15 cellular contexts compared by ENCODE assay signal in the genomic region with DNA sequence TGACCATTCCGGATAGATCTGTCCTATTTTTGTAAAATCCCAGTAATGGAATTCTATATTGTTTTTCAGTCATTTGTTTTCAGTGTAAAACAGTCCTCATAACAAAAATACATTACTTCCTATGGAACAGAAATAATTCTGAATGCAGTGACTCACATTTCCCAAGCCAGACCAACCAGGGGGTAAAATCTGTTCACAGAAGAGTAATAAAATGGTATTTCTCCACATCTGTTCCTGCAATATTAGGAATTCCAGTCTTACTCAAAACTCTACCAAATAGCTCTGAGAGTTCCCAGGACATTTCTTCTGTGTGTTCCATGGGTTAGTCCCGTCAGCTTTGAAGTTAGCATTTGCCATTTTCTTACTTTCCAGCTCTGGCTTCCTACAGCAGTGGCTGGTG. TPM values are rescaled to one million over a fixed set of nuclear protein-coding genes. Genes with fewer than 3 reads are reported as not detected.
A peak's percentile ranks its signal among the peaks of the same experiment; 100 is the strongest.
DNase-seq lines count a peak whose midpoint lies in the region; ATAC-seq, FAIRE-seq and TF ChIP-seq lines count a peak whose summit lies in the region.
"Had no signal": no experiment of that assay in that cellular context is flagged by ENCODE, and none has a peak within 500 bp of the region (broad histone marks: within the 10 kb centered on the region; RNA-seq: fewer than 3 reads in every experiment).

No MANE protein-coding gene starts in this region.

- no peak overlapping the region for H2AFZ ChIP-seq in osteoblast (ENCODE audit: low read length)

- no peak for ATAC-seq in activated T-cell treated with anti-CD3 and anti-CD28 coated beads, Interleukin-2, amount 50 U/mL, for 72 hours (replicated peaks in 1 of 2)
- ATAC-seq: naive thymus-derived CD4-positive, alpha-beta T cell had no signal

- H3K4me3 ChIP-seq in HFF-Myc (replicated peaks; ENCODE audit: low read depth, low read length) (no peak overlapping the region), osteoblast (ENCODE audit: insufficient read depth, low read length) (no peak overlapping the region)

- H3K27me3 ChIP-seq in osteoblast (ENCODE audit: insufficient read depth, low read length), result no peaks in the 10 kb centered on the region

- peaks cover 66% of the 10 kb centered on the region for H3K4me1 ChIP-seq in osteoblast (ENCODE audit: insufficient read depth, low read length)

- H3K79me2 ChIP-seq in osteoblast (ENCODE audit: insufficient read depth, low read length), result peaks cover 21% of the 10 kb centered on the region

- DNase-seq in HFF-Myc (ENCODE audit: extremely low read depth, low read depth), result peak; percentile 54
- DNase-seq in dermis blood vessel endothelial cell, result peak; percentile 63
- DNase-seq in osteoblast (ENCODE audit: insufficient read length, low spot score, missing footprints), result no peak
- no peak for DNase-seq in erythroblast (lab: John Stamatoyannopoulos, UW)
- DNase-seq in DMS114 treated with DMSO at 0.1 percent for 48 hours (lab: John Stamatoyannopoulos, UW; ENCODE audit: unreplicated experiment), result no peak
- DNase-seq in GM20000 (ENCODE audit: low spot score), result no peak
- DNase-seq in activated T-cell treated with anti-CD3 and anti-CD28 coated beads, Interleukin-2, amount 50 U/mL, for 72 hours, result no peak
- DNase-seq: activated B cell treated with CpG ODN at 0.5 μM for 24 hours; islet precursor cell; naive thymus-derived CD4-positive, alpha-beta T cell; NCI-H1930; stimulated activated CD8-positive, alpha-beta memory T cell treated with anti-CD3 and anti-CD28 coated beads, Interleukin-4, amount 100 ng/mL, for 48 hours had no signal

- peak overlapping the region; percentile 95 for H3K4me2 ChIP-seq in osteoblast (ENCODE audit: insufficient read depth, low read length)

- TF ChIP-seq POLR2A in erythroblast (IDR thresholded peaks at IDR 0.05; ENCODE audit: low read length), result no peak

- H4K20me1 ChIP-seq in osteoblast (ENCODE audit: insufficient read depth, low read length), result peaks cover 9% of the 10 kb centered on the region

- H3K36me3 ChIP-seq in osteoblast (ENCODE audit: insufficient read depth, low read length), result no peaks in the 10 kb centered on the region

- no peak overlapping the region for H3K27ac Mint-ChIP-seq in activated T-cell treated with anti-CD3 and anti-CD28 coated beads, Interleukin-2, amount 50 U/mL, for 72 hours
- H3K27ac Mint-ChIP-seq: activated B cell treated with CpG ODN at 0.5 μM for 24 hours; B cell; naive thymus-derived CD4-positive, alpha-beta T cell had no signal

- peak; percentile 90 for FAIRE-seq in A204.1 (lab: Jason Lieb, UNC)
- FAIRE-seq: G401.6 had no signal

- H3K36me3 Mint-ChIP-seq in activated T-cell treated with anti-CD3 and anti-CD28 coated beads, Interleukin-2, amount 50 U/mL, for 72 hours (ENCODE audit: insufficient read depth in 2 of 2), result no peaks in the 10 kb centered on the region

- H3K9me3 ChIP-seq in osteoblast (ENCODE audit: low read depth, low read length), result no peaks in the 10 kb centered on the region

- no peaks in the 10 kb centered on the region for H3K9me3 Mint-ChIP-seq in activated T-cell treated with anti-CD3 and anti-CD28 coated beads, Interleukin-2, amount 50 U/mL, for 72 hours
- H3K9me3 Mint-ChIP-seq: activated B cell treated with CpG ODN at 0.5 μM for 24 hours had no signal

- no peak overlapping the region for H3K4me3 Mint-ChIP-seq in activated T-cell treated with anti-CD3 and anti-CD28 coated beads, Interleukin-2, amount 50 U/mL, for 72 hours
- H3K4me3 Mint-ChIP-seq: activated B cell treated with CpG ODN at 0.5 μM for 24 hours; B cell; naive thymus-derived CD4-positive, alpha-beta T cell had no signal

- peaks cover 7% of the 10 kb centered on the region for H3K27me3 Mint-ChIP-seq in activated T-cell treated with anti-CD3 and anti-CD28 coated beads, Interleukin-2, amount 50 U/mL, for 72 hours (ENCODE audit: low read depth)

- TF ChIP-seq CTCF in HFF-Myc (IDR thresholded peaks at IDR 0.05; ENCODE audit: low read depth, low read length, missing control alignments), result no peak
- no peak for TF ChIP-seq CTCF in osteoblast (IDR thresholded peaks at IDR 0.05; ENCODE audit: extremely low read depth, low read depth, low read length)
- TF ChIP-seq CTCF in GM20000 (IDR thresholded peaks at IDR 0.05; ENCODE audit: extremely low read depth, missing control alignments), result no peak

- H3K27ac ChIP-seq in osteoblast (ENCODE audit: low read depth, low read length), result peak overlapping the region; percentile 96

- H3K4me1 Mint-ChIP-seq in activated T-cell treated with anti-CD3 and anti-CD28 coated beads, Interleukin-2, amount 50 U/mL, for 72 hours (ENCODE audit: low read depth), result no peaks in the 10 kb centered on the region
- H3K4me1 Mint-ChIP-seq: activated B cell treated with CpG ODN at 0.5 μM for 24 hours, B cell had no signal

RNA-seq across cellular contexts. Expression of gene DDR2, which starts 2.6 kb away (rescaled TPM):
- total RNA-seq in dermis blood vessel endothelial cell (6.5 and 11.1 TPM in 2 replicates), osteoblast (363 and 384 TPM in 2 replicates)
- total RNA-seq in activated T-cell treated with anti-CD3 and anti-CD28 coated beads, Interleukin-2, amount 50 U/mL, for 72 hours, result under 1 TPM; 0.17 to 0.25 TPM

Comparison
In these comparisons a context has a peak if more than half of its experiments do, and no peak if none do; other contexts are left out.
1. DNase-seq: peak in HFF-Myc (single experiment) and dermis blood vessel endothelial cell (single experiment); none in osteoblast (single experiment), erythroblast (0 of 2), DMS114 treated with DMSO at 0.1 percent for 48 hours (single experiment), GM20000 (single experiment) and activated T-cell treated with anti-CD3 and anti-CD28 coated beads, Interleukin-2, amount 50 U/mL, for 72 hours (0 of 2).
2. RNA of gene DDR2, which starts 2.6 kb away (total RNA-seq): 363 to 384 TPM in osteoblast; 6.5 to 11.1 TPM in dermis blood vessel endothelial cell and 0.17 to 0.25 TPM in activated T-cell treated with anti-CD3 and anti-CD28 coated beads, Interleukin-2, amount 50 U/mL, for 72 hours; every median in the first group is over 10 times any median in the second.